Comparison of ENCODE assay signal across 1 cellular context in the genomic region with DNA sequence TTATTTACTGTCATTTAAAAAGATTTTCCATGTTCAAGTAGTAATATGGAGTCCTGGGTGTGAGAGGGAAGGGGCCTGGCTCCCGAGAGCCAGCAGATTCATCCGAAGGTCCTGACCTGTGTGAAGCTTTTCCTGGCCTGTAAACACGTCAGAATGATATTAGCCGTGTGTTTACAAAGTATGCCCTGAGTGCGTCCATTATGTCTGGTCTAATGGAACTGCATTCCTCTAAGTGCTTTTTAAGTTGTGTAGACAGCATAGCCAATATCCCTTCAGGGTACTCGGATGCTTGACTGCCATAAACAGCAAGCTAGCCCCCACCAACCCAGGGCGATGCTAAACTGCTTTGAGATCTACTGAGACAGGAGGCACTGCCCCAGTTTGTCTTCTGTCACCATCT.
TF ChIP-seq lines count a peak whose summit lies in the region.

No MANE protein-coding gene starts in this region.

TF ChIP-seq in SK-N-SH treated with all-trans-retinoic acid at 6 μM for 48 hours, 23 proteins besides CTCF, POLR2A, EP300 and RAD21 (continued from another document):
- no peak for TF ChIP-seq PPARA (CRISPR knock-in tag; IDR thresholded peaks at IDR 0.05; ENCODE audit: borderline replicate concordance)
- TF ChIP-seq ESRRG (CRISPR knock-in tag; IDR thresholded peaks at IDR 0.05), result no peak
- no peak for TF ChIP-seq ARNTL (CRISPR knock-in tag; IDR thresholded peaks at IDR 0.05; ENCODE audit: borderline replicate concordance, low read depth)
- TF ChIP-seq ZFP3 (CRISPR knock-in tag; IDR thresholded peaks at IDR 0.05), result no peak
- no peak for TF ChIP-seq GLIS3 (CRISPR knock-in tag; IDR thresholded peaks at IDR 0.05)
- no peak for TF ChIP-seq ZNF70 (CRISPR knock-in tag; IDR thresholded peaks at IDR 0.05)
- no peak for TF ChIP-seq ZC3H10 (CRISPR knock-in tag; IDR thresholded peaks at IDR 0.05)
